In the genomic region with DNA sequence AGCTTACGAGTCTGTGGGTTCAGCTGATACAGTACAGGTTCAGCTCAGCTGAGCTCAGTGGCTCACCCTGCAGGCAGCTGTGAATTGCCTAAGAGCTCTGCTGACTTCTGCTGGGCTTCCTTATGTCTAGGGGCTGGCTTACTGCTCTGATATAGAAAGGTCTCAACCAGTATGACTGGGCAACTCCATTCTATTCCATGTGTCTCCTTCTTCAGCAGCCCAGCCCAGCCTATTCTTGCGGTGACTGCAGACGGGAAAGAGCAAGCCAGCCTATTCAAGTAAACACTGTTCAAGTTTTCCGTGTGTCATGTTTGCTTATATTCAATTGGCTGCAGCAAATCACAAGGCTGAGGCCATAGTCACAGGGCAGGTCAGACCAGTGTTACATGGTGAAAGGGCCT, we compare ENCODE assay signal across 10 cellular contexts.
A peak's percentile ranks its signal among the peaks of the same experiment; 100 is the strongest.
DNase-seq lines count a peak whose midpoint lies in the region; ATAC-seq and TF ChIP-seq lines count a peak whose summit lies in the region.
"Had no signal": no experiment of that assay in that cellular context is flagged by ENCODE, and none has a peak within 500 bp of the region (broad histone marks: within the 10 kb centered on the region; RNA-seq: fewer than 3 reads in every experiment).

No MANE protein-coding gene starts in this region.

- intact Hi-C loops in left ventricle myocardium superior (cut with micrococcal nuclease) = no loop called here

- ATAC-seq in lung (ENCODE audit: insufficient read depth, low FRiP score) = peak; percentile 62
- ATAC-seq in activated CD4-positive, CD25-positive, alpha-beta regulatory T cell treated with anti-CD3 and anti-CD28 coated beads, Interleukin-2, amount 50 U/mL, for 24 hours = no peak
- ATAC-seq in HG03159 (IDR thresholded peaks at IDR 0.05; ENCODE audit: unreplicated experiment) = no peak
- no peak for ATAC-seq in left ventricle myocardium superior
- ATAC-seq in GM18505 (IDR thresholded peaks at IDR 0.05; ENCODE audit: unreplicated experiment) = no peak

- peak; percentile 13 for TF ChIP-seq CTCF in DOHH2 (IDR thresholded peaks at IDR 0.05; ENCODE audit: low read depth, low read length, poor library complexity, severe bottlenecking)
- peak; percentile 59 for TF ChIP-seq CTCF in brain microvascular endothelial cell (IDR thresholded peaks at IDR 0.05; ENCODE audit: low read depth, low read length, missing control alignments)
- TF ChIP-seq CTCF in lung (IDR thresholded peaks at IDR 0.05; ENCODE audit: control extremely low read depth, extremely low read depth) = no peak

- no peak overlapping the region for H3K27ac ChIP-seq in DOHH2 (ENCODE audit: low read depth, low read length)
- H3K27ac ChIP-seq in brain microvascular endothelial cell = no peak overlapping the region
- no peak overlapping the region for H3K27ac ChIP-seq in lung (ENCODE audit: low read depth in 1 of 2, low read length in 1 of 2)

- no peaks in the 10 kb centered on the region for H4K20me1 ChIP-seq in DOHH2 (ENCODE audit: control insufficient read depth, insufficient read depth, low read depth, low read length)

- H3K4me3 ChIP-seq in DOHH2 (ENCODE audit: low read length) (no peak overlapping the region), brain microvascular endothelial cell (ENCODE audit: low read depth, low read length) (no peak overlapping the region), lung (no peak overlapping the region)

- 67 to 70% methylated on average over 4 of the region's 4 CpGs for WGBS in lung, 2 donors

- H3K27me3 ChIP-seq in DOHH2 (ENCODE audit: control insufficient read depth, low read length) (no peaks in the 10 kb centered on the region), brain microvascular endothelial cell (replicated peaks) (no peaks in the 10 kb centered on the region), lung (ENCODE audit: control insufficient read depth, insufficient read depth) (no peaks in the 10 kb centered on the region)

- no peak overlapping the region for H3K4me2 ChIP-seq in DOHH2 (ENCODE audit: low read length)

- H3K36me3 ChIP-seq in DOHH2 (ENCODE audit: control insufficient read depth, low read length) (no peaks in the 10 kb centered on the region), brain microvascular endothelial cell (replicated peaks) (no peaks in the 10 kb centered on the region), lung (ENCODE audit: control insufficient read depth in 2 of 2, insufficient read depth in 2 of 2, low read length in 2 of 2) (no peaks in the 10 kb centered on the region)

- H3K4me1 ChIP-seq in DOHH2 (ENCODE audit: control insufficient read depth, low read length) (no peaks in the 10 kb centered on the region), lung (ENCODE audit: control insufficient read depth in 2 of 2, insufficient read depth in 2 of 2, low read length in 2 of 2) (no peaks in the 10 kb centered on the region)

- H3K9me3 ChIP-seq in DOHH2 (ENCODE audit: control insufficient read depth, insufficient read depth, low read length) = no peaks in the 10 kb centered on the region
- H3K9me3 ChIP-seq in lung (ENCODE audit: control insufficient read depth in 2 of 2, insufficient read depth in 1 of 2, low read length in 1 of 2) = peaks cover 4 to 5% of the 10 kb centered on the region in 2 donors

- no peaks in the 10 kb centered on the region for H3K79me2 ChIP-seq in DOHH2 (ENCODE audit: control insufficient read depth, low read length)

- in situ Hi-C loops in brain microvascular endothelial cell (cut with HindIII; ENCODE audit: low pct_ligation_motif_present, low sequenced_read_pairs) = no loop called here

- DNase-seq in MV-4-11 (lab: John Stamatoyannopoulos, UW) (peak; percentile 6), brain microvascular endothelial cell (peak; percentile 4), lung (ENCODE audit: low spot score) (peak; percentile 28), left ventricle myocardium superior (no peak)
- DNase-seq: activated CD4-positive, CD25-positive, alpha-beta regulatory T cell; NCI-H226 had no signal

- no peak for TF ChIP-seq POLR2A in GM18505 (IDR thresholded peaks at IDR 0.05; ENCODE audit: borderline replicate concordance, extremely low read depth, insufficient read depth, insufficient read length)

- no peaks in the 10 kb centered on the region for H3F3A ChIP-seq in DOHH2 (ENCODE audit: control insufficient read depth, insufficient read depth)

- no peaks in the 10 kb centered on the region for H3K9me2 ChIP-seq in DOHH2 (replicated peaks; ENCODE audit: control insufficient read depth, low read length)
